18 cellular contexts compared by ENCODE assay signal in the genomic region with DNA sequence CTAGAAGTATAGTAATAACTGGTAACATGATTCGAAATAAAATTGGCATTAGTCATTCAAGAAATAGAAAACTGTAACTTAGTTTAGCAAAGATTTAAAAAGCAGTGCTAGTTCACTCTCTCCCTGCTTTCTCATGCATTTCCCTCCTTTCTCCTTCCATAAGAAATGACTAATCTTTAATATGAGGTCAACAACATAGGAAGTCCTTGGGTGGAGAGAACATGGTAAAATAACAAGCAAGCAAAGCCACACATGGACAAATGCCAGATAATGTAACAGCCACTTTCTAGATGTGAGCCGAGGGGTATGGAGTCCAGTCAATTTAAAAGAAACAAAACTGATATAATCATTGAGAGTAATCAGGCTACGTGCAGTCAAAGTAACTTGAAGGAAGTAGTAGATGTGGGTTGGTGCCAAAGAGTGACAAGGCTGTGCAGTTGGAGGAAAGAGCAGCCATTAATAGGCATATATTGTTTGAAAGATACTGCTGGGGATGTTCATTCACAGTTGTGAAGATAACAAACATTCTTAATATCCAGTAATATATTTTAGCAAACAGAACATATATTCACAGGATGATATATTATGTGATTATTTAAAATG.
DNase-seq lines count a peak whose midpoint lies in the region; ATAC-seq, FAIRE-seq and TF ChIP-seq lines count a peak whose summit lies in the region.
"Had no signal": no experiment of that assay in that cellular context is flagged by ENCODE, and none has a peak within 500 bp of the region (broad histone marks: within the 10 kb centered on the region; RNA-seq: fewer than 3 reads in every experiment).

No MANE protein-coding gene starts in this region.

- no peaks in the 10 kb centered on the region for H3K36me3 ChIP-seq in astrocyte (ENCODE audit: insufficient read depth, low read length)
- H3K36me3 ChIP-seq: heart left ventricle, prostate gland, SJSA1, thoracic aorta had no signal

- H4K20me1 ChIP-seq in astrocyte (ENCODE audit: insufficient read depth, low read length) = no peaks in the 10 kb centered on the region

- peaks cover 4% of the 10 kb centered on the region for H3K4me1 ChIP-seq in astrocyte (ENCODE audit: insufficient read depth, low read length)
- H3K4me1 ChIP-seq: heart left ventricle, prostate gland had no signal

- TF ChIP-seq CTCF in HFF-Myc (IDR thresholded peaks at IDR 0.05; ENCODE audit: low read depth, low read length, missing control alignments) (no peak), astrocyte (IDR thresholded peaks at IDR 0.05; ENCODE audit: insufficient read depth, low read depth, low read length) (no peak), fibroblast of pulmonary artery (IDR thresholded peaks at IDR 0.05; ENCODE audit: low read length, missing control alignments) (no peak)

- FAIRE-seq in astrocyte (lab: Jason Lieb, UNC) = peak; percentile 60

- peak; percentile 49 for ATAC-seq in stimulated activated effector memory CD8-positive, alpha-beta T cell treated with anti-CD3 and anti-CD28 coated beads, Interleukin-12 subunit alpha, Interleukin-12 subunit beta, amount 100 ng/mL, for 72 hours
- no peak for ATAC-seq in natural killer cell treated with Interleukin-12 subunit alpha and Interleukin-12 subunit beta and Interleukin-15 and Interleukin-18, amount 100 ng/mL, for 72 hours
- ATAC-seq: heart left ventricle, left colon had no signal

- no peaks in the 10 kb centered on the region for H3K27me3 Mint-ChIP-seq in astrocyte (ENCODE audit: low read depth, unreplicated experiment)
- peaks cover 0 to 6% of the 10 kb centered on the region in 2 donors for H3K27me3 Mint-ChIP-seq in natural killer cell treated with Interleukin-12 subunit alpha and Interleukin-12 subunit beta and Interleukin-15 and Interleukin-18, amount 100 ng/mL, for 72 hours

- H2AFZ ChIP-seq in astrocyte (ENCODE audit: low read depth, low read length) = no peak overlapping the region

- H3K9me3 Mint-ChIP-seq in astrocyte (ENCODE audit: unreplicated experiment) = no peaks in the 10 kb centered on the region
- H3K9me3 Mint-ChIP-seq in stimulated activated effector memory CD8-positive, alpha-beta T cell treated with anti-CD3 and anti-CD28 coated beads, Interleukin-12 subunit alpha, Interleukin-12 subunit beta, amount 100 ng/mL, for 72 hours = no peaks in the 10 kb centered on the region
- H3K9me3 Mint-ChIP-seq in natural killer cell treated with Interleukin-12 subunit alpha and Interleukin-12 subunit beta and Interleukin-15 and Interleukin-18, amount 100 ng/mL, for 72 hours = no peaks in the 10 kb centered on the region
- H3K9me3 Mint-ChIP-seq: activated CD4-positive, alpha-beta memory T cell treated with anti-CD3 and anti-CD28 coated beads for 36 hours had no signal

- peaks cover 14% of the 10 kb centered on the region for H3K4me1 Mint-ChIP-seq in astrocyte (ENCODE audit: low read depth, unreplicated experiment)
- H3K4me1 Mint-ChIP-seq in stimulated activated effector memory CD8-positive, alpha-beta T cell treated with anti-CD3 and anti-CD28 coated beads, Interleukin-12 subunit alpha, Interleukin-12 subunit beta, amount 100 ng/mL, for 72 hours = peaks cover 5% of the 10 kb centered on the region
- peaks cover 8 to 11% of the 10 kb centered on the region in 2 donors for H3K4me1 Mint-ChIP-seq in natural killer cell treated with Interleukin-12 subunit alpha and Interleukin-12 subunit beta and Interleukin-15 and Interleukin-18, amount 100 ng/mL, for 72 hours (ENCODE audit: low read depth in 2 of 2)
- H3K4me1 Mint-ChIP-seq: CD4-positive, CD25-positive, alpha-beta regulatory T cell had no signal

- DNase-seq in HFF-Myc (ENCODE audit: extremely low read depth, low read depth) (peak; percentile 7), astrocyte (ENCODE audit: low read depth) (peak; percentile 62), fibroblast of pulmonary artery (ENCODE audit: low read depth) (peak; percentile 76), middle frontal gyrus (ENCODE audit: extremely low spot score, low spot score) (no peak), GF-D8 (lab: John Stamatoyannopoulos, UW) (no peak)
- DNase-seq in stimulated activated effector memory CD8-positive, alpha-beta T cell treated with anti-CD3 and anti-CD28 coated beads, Interleukin-12 subunit alpha, Interleukin-12 subunit beta, amount 100 ng/mL, for 72 hours (ENCODE audit: low spot score in 2 of 2) = no peak
- DNase-seq in natural killer cell treated with Interleukin-12 subunit alpha and Interleukin-12 subunit beta and Interleukin-15 and Interleukin-18, amount 100 ng/mL, for 72 hours (ENCODE audit: low spot score) = no peak
- DNase-seq: activated CD4-positive, alpha-beta memory T cell treated with anti-CD3 and anti-CD28 coated beads for 36 hours; CD4-positive, CD25-positive, alpha-beta regulatory T cell; effector memory CD4-positive, alpha-beta T cell; GDM1; heart left ventricle; left colon; NCI-H1092; NCI-H2227 treated with DMSO at 0.1 percent for 48 hours had no signal

- H3K27ac Mint-ChIP-seq in astrocyte (ENCODE audit: unreplicated experiment) = no peak overlapping the region
- H3K27ac Mint-ChIP-seq in stimulated activated effector memory CD8-positive, alpha-beta T cell treated with anti-CD3 and anti-CD28 coated beads, Interleukin-12 subunit alpha, Interleukin-12 subunit beta, amount 100 ng/mL, for 72 hours = no peak overlapping the region
- no peak overlapping the region for H3K27ac Mint-ChIP-seq in natural killer cell treated with Interleukin-12 subunit alpha and Interleukin-12 subunit beta and Interleukin-15 and Interleukin-18, amount 100 ng/mL, for 72 hours
- H3K27ac Mint-ChIP-seq: activated CD4-positive, alpha-beta memory T cell treated with anti-CD3 and anti-CD28 coated beads for 36 hours; CD4-positive, CD25-positive, alpha-beta regulatory T cell had no signal

- H3K4me3 ChIP-seq in HFF-Myc (replicated peaks; ENCODE audit: low read depth, low read length) (no peak overlapping the region), astrocyte (ENCODE audit: insufficient read depth, low read depth, low read length) (no peak overlapping the region), fibroblast of pulmonary artery (replicated peaks; ENCODE audit: low read depth, low read length) (no peak overlapping the region)
- H3K4me3 ChIP-seq: heart left ventricle, prostate gland, SJSA1, thoracic aorta had no signal

- no peaks in the 10 kb centered on the region for H3K79me2 ChIP-seq in astrocyte (ENCODE audit: insufficient read depth, low read length)

- no peak overlapping the region for H3K4me3 Mint-ChIP-seq in astrocyte (ENCODE audit: unreplicated experiment)
- no peak overlapping the region for H3K4me3 Mint-ChIP-seq in stimulated activated effector memory CD8-positive, alpha-beta T cell treated with anti-CD3 and anti-CD28 coated beads, Interleukin-12 subunit alpha, Interleukin-12 subunit beta, amount 100 ng/mL, for 72 hours
- no peak overlapping the region for H3K4me3 Mint-ChIP-seq in natural killer cell treated with Interleukin-12 subunit alpha and Interleukin-12 subunit beta and Interleukin-15 and Interleukin-18, amount 100 ng/mL, for 72 hours
- H3K4me3 Mint-ChIP-seq: activated CD4-positive, alpha-beta memory T cell treated with anti-CD3 and anti-CD28 coated beads for 36 hours; CD4-positive, CD25-positive, alpha-beta regulatory T cell had no signal

- H3K27ac ChIP-seq in astrocyte (ENCODE audit: low read depth, low read length) = no peak overlapping the region
- H3K27ac ChIP-seq: heart left ventricle, prostate gland, SJSA1 had no signal

- H3K4me2 ChIP-seq in astrocyte (ENCODE audit: low read length) = peak overlapping the region; percentile 22

- no peaks in the 10 kb centered on the region for H3K9me3 ChIP-seq in astrocyte (ENCODE audit: insufficient read depth, low read depth, low read length)
- H3K9me3 ChIP-seq: heart left ventricle, prostate gland, SJSA1, thoracic aorta had no signal

- no peaks in the 10 kb centered on the region for H3K27me3 ChIP-seq in astrocyte (ENCODE audit: insufficient read depth, low read length)
- H3K27me3 ChIP-seq: heart left ventricle, SJSA1 had no signal

- H3K36me3 Mint-ChIP-seq in astrocyte (ENCODE audit: low read depth, unreplicated experiment) = no peaks in the 10 kb centered on the region
- no peaks in the 10 kb centered on the region for H3K36me3 Mint-ChIP-seq in stimulated activated effector memory CD8-positive, alpha-beta T cell treated with anti-CD3 and anti-CD28 coated beads, Interleukin-12 subunit alpha, Interleukin-12 subunit beta, amount 100 ng/mL, for 72 hours
- no peaks in the 10 kb centered on the region for H3K36me3 Mint-ChIP-seq in natural killer cell treated with Interleukin-12 subunit alpha and Interleukin-12 subunit beta and Interleukin-15 and Interleukin-18, amount 100 ng/mL, for 72 hours
- H3K36me3 Mint-ChIP-seq: activated CD4-positive, alpha-beta memory T cell treated with anti-CD3 and anti-CD28 coated beads for 36 hours; CD4-positive, CD25-positive, alpha-beta regulatory T cell had no signal

- H3K9ac ChIP-seq in astrocyte (ENCODE audit: low read length) = no peak overlapping the region

Comparison
In these comparisons a context has a peak if more than half of its experiments do, and no peak if none do; other contexts are left out.
1. DNase-seq: peak in HFF-Myc (single experiment), astrocyte (single experiment) and fibroblast of pulmonary artery (single experiment); none in stimulated activated effector memory CD8-positive, alpha-beta T cell treated with anti-CD3 and anti-CD28 coated beads, Interleukin-12 subunit alpha, Interleukin-12 subunit beta, amount 100 ng/mL, for 72 hours (0 of 2), middle frontal gyrus (single experiment), GF-D8 (single experiment) and natural killer cell treated with Interleukin-12 subunit alpha and Interleukin-12 subunit beta and Interleukin-15 and Interleukin-18, amount 100 ng/mL, for 72 hours (single experiment).